Comparison of ENCODE assay signal across 1 cellular context in the genomic region with DNA sequence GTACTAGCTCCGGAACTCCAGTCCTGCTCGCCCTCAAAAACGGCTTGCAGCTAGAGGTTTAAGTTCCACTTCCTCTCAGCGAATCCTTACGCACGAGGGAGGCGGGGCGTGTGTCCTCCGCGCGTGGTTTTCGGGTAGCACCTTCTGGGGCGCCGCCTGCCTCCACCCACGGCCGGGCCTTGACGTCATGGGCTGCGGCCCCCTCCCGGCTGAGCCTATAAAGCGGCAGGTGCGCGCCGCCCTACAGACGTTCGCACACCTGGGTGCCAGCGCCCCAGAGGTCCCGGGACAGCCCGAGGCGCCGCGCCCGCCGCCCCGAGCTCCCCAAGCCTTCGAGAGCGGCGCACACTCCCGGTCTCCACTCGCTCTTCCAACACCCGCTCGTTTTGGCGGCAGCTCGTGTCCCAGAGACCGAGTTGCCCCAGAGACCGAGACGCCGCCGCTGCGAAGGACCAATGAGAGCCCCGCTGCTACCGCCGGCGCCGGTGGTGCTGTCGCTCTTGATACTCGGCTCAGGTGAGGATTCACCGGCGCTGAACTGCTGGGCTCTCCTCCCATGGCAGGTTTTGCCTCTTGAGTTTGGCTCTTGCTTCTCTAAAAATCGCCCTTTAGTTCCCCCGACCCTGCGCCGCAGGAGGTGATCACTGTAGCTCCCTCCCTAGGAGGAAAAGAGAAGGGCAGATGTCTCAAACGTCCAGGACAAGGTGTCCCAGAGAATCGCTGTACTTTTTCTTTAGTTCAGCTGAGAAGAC.
A peak's percentile ranks its signal among the peaks of the same experiment; 100 is the strongest.
TF ChIP-seq lines count a peak whose summit lies in the region.

A gene with protein sequence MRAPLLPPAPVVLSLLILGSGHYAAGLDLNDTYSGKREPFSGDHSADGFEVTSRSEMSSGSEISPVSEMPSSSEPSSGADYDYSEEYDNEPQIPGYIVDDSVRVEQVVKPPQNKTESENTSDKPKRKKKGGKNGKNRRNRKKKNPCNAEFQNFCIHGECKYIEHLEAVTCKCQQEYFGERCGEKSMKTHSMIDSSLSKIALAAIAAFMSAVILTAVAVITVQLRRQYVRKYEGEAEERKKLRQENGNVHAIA (plus strand): TSS at position 246 of the 752 bp plus-strand sequence. CDS start 210 bp downstream, at position 456.

TF ChIP-seq in HCT116, 20 proteins besides CTCF, POLR2A, EP300 and RAD21 (continued from another document):
- TF ChIP-seq, protein P1, sequence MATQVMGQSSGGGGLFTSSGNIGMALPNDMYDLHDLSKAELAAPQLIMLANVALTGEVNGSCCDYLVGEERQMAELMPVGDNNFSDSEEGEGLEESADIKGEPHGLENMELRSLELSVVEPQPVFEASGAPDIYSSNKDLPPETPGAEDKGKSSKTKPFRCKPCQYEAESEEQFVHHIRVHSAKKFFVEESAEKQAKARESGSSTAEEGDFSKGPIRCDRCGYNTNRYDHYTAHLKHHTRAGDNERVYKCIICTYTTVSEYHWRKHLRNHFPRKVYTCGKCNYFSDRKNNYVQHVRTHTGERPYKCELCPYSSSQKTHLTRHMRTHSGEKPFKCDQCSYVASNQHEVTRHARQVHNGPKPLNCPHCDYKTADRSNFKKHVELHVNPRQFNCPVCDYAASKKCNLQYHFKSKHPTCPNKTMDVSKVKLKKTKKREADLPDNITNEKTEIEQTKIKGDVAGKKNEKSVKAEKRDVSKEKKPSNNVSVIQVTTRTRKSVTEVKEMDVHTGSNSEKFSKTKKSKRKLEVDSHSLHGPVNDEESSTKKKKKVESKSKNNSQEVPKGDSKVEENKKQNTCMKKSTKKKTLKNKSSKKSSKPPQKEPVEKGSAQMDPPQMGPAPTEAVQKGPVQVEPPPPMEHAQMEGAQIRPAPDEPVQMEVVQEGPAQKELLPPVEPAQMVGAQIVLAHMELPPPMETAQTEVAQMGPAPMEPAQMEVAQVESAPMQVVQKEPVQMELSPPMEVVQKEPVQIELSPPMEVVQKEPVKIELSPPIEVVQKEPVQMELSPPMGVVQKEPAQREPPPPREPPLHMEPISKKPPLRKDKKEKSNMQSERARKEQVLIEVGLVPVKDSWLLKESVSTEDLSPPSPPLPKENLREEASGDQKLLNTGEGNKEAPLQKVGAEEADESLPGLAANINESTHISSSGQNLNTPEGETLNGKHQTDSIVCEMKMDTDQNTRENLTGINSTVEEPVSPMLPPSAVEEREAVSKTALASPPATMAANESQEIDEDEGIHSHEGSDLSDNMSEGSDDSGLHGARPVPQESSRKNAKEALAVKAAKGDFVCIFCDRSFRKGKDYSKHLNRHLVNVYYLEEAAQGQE (IDR thresholded peaks at IDR 0.05; ENCODE audit: low read depth), result no peak
- TF ChIP-seq JUND (IDR thresholded peaks at IDR 0.05) (peak; percentile 58; the same call in 1 of the 2 replicates), FOSL1 (IDR thresholded peaks at IDR 0.05; ENCODE audit: low read depth) (peak; percentile 39; the same call in 1 of the 2 replicates), POLR2AphosphoS5 (IDR thresholded peaks at IDR 0.05; ENCODE audit: low read depth, low read length) (peak; percentile 99), TCF7L2 (IDR thresholded peaks at IDR 0.05; ENCODE audit: borderline replicate concordance, extremely low read depth, insufficient read depth, insufficient read length) (peak; percentile 76), ZFX (IDR thresholded peaks at IDR 0.05) (no peak), EGR1 (IDR thresholded peaks at IDR 0.05; ENCODE audit: low read depth) (peak; percentile 97)
- TF ChIP-seq, protein P2, sequence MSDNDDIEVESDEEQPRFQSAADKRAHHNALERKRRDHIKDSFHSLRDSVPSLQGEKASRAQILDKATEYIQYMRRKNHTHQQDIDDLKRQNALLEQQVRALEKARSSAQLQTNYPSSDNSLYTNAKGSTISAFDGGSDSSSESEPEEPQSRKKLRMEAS (IDR thresholded peaks at IDR 0.05), result peak; percentile 87
